ENCODE assay signal across 8 cellular contexts in genomic region chr20:41365785-41366545, GRCh38.
DNase-seq lines count a peak whose midpoint lies in the region; ATAC-seq lines count a peak whose summit lies in the region.

No MANE protein-coding gene starts in this region.

- no peak for ATAC-seq in GM21423 (IDR thresholded peaks at IDR 0.05; ENCODE audit: unreplicated experiment)

- no peak overlapping the region for H3K9ac ChIP-seq in SK-N-MC (ENCODE audit: insufficient read length)

- H3K4me3 ChIP-seq in SK-N-MC (peak overlapping the region; percentile 53), iPS-18c (ENCODE audit: insufficient read depth, low read depth, low read length) (peak overlapping the region; percentile 41), skin epidermis (peak overlapping the region in 4 of 7 experiments; percentile 14 to 44 (median 24))

- H3K27ac ChIP-seq in SK-N-MC (no peak overlapping the region), skin epidermis (peak overlapping the region in 1 of 21 experiments; percentile 45)

- H3K36me3 ChIP-seq in SK-N-MC (ENCODE audit: insufficient read depth, low read length): no peaks in the 10 kb centered on the region

- peak; percentile 34 for DNase-seq in NCI-H1092 treated with DMSO at 0.1 percent for 48 hours (lab: John Stamatoyannopoulos, UW)
- DNase-seq in NCI-H1092 (lab: John Stamatoyannopoulos, UW): no peak
- no peak for DNase-seq in SK-N-MC (ENCODE audit: low read depth, low spot score)
- DNase-seq in GDM1 (lab: John Stamatoyannopoulos, UW): no peak
- DNase-seq in OCI-M1 (lab: John Stamatoyannopoulos, UW): no peak

- H3K9me3 ChIP-seq in SK-N-MC (ENCODE audit: low read depth, low read length) (no peaks in the 10 kb centered on the region), iPS-18c (ENCODE audit: control insufficient read depth, insufficient read depth, low read length) (peaks cover 2% of the 10 kb centered on the region)
